In the genomic region with DNA sequence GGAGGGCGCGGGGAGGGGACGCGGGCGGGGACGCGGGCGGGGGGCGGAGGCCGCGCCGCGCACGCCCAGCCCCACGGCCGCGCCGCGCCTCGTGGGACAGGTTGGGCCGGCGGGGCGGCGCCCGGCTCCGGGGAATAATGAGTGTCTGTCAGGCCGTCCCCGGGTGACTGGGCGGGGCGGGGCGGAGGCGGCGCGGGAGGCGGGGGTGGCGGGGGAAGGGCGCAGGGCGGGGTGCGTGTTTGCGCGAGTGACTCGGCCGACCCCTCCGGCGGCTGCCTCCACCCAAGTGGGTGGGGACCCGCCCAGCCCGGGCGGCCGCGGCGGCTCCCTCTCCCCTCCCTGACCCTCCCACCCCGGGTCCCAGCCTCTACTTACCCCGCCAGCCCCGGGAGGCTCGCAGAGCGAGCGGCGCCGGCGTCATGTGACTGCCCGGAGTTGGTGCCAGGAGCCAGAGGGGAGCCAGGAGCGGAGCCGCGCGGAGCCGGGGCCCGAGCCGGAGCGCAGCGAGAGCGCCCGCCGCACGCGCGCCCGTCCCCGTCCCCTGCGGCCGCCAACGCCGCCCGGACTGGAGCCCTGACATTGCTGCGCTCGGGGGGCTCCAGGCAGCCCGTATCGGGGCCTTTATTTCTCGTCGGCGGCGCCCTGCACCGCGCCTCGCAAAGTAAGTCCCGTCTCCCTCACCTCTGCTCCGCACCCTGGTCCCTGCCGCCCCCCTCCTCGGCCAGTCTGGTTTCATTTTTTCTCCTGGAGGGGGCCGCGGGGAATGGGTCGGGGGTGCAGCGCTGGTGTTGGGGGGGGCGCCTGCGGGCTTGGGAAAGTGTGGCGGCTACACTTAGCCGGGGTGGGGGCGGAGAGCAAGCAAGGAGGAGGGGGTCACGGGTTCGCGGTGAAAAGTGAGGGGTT, we compare ENCODE assay signal across 1 cellular context.
TF ChIP-seq lines count a peak whose summit lies in the region.

TSS of gene KLF3 (plus strand) at position 399 of the 903 bp plus-strand sequence. CDS start 16,427 bp downstream, outside the sequence.

TF ChIP-seq in K562, 482 proteins besides CTCF, POLR2A, EP300 and RAD21 (continued from another document and continues in another):
- TF ChIP-seq NCOA2 (IDR thresholded peaks at IDR 0.05; ENCODE audit: partially characterized antibody in 2 of 2) (no peak), PHB2 (IDR thresholded peaks at IDR 0.05; ENCODE audit: low read depth) (no peak), USF1 (CRISPR knock-in tag; IDR thresholded peaks at IDR 0.05) (peak; percentile 75), FOXA1 (IDR thresholded peaks at IDR 0.05; ENCODE audit: borderline replicate concordance) (no peak), ARHGAP35 (IDR thresholded peaks at IDR 0.05; ENCODE audit: partially characterized antibody) (no peak), PPARD (CRISPR knock-in tag; IDR thresholded peaks at IDR 0.05) (no peak), ZNF655 (CRISPR knock-in tag; IDR thresholded peaks at IDR 0.05) (no peak), LEF1 (IDR thresholded peaks at IDR 0.05) (no peak), ZNF644 (tag; IDR thresholded peaks at IDR 0.05; ENCODE audit: low read depth) (peak; percentile 54; the same call in 1 of the 2 replicates), PHB (CRISPR knock-in tag; IDR thresholded peaks at IDR 0.05) (no peak), RUNX1 (IDR thresholded peaks at IDR 0.05; ENCODE audit: low read depth) (no peak), IRF1 (CRISPR knock-in tag; IDR thresholded peaks at IDR 0.05; ENCODE audit: borderline replicate concordance) (no peak), SETDB1 (IDR thresholded peaks at IDR 0.05; ENCODE audit: low read length) (no peak), CCNT2 (IDR thresholded peaks at IDR 0.05; ENCODE audit: borderline replicate concordance, extremely low read depth, insufficient read length, low read depth, low read length) (peak; percentile 86), ZBTB17 (CRISPR knock-in tag; IDR thresholded peaks at IDR 0.05) (0 out of 2 replicates have a peak, but pooled peaks have one; percentile 27), ZNF583 (CRISPR knock-in tag; IDR thresholded peaks at IDR 0.05) (no peak), BRF2 (IDR thresholded peaks at IDR 0.05; ENCODE audit: borderline replicate concordance, insufficient read depth, insufficient read length) (no peak), ZNF165 (CRISPR knock-in tag; IDR thresholded peaks at IDR 0.05; ENCODE audit: borderline replicate concordance) (no peak), BHLHE40 (IDR thresholded peaks at IDR 0.05; ENCODE audit: low read length) (peak; percentile 53; the same call in 1 of the 2 replicates), ZNF384 (IDR thresholded peaks at IDR 0.05; ENCODE audit: low read depth, low read length) (no peak), XRCC4 (IDR thresholded peaks at IDR 0.05; ENCODE audit: extremely low read depth, insufficient read depth, insufficient read length) (no peak), MYC (IDR thresholded peaks at IDR 0.05; ENCODE audit: low read depth, low read length) (no peak; the same call in 1 of the 2 replicates), MYC (CRISPR knock-in tag; IDR thresholded peaks at IDR 0.05; ENCODE audit: borderline replicate concordance, low read depth) (no peak), LARP7 (IDR thresholded peaks at IDR 0.05) (no peak), RAD51 (IDR thresholded peaks at IDR 0.05; ENCODE audit: borderline replicate concordance, low read depth) (peak; percentile 42; the same call in 1 of the 2 replicates), RBM17 (IDR thresholded peaks at IDR 0.05; ENCODE audit: borderline replicate concordance, low read depth, low read length) (no peak), RBM22 (IDR thresholded peaks at IDR 0.05; ENCODE audit: low read depth, low read length, poor library complexity, severe bottlenecking) (no peak), YY1 (IDR thresholded peaks at IDR 0.05; ENCODE audit: borderline replicate concordance in 1 of 3, control insufficient read depth in 1 of 3, extremely low read depth in 1 of 3, insufficient read depth in 3 of 3, insufficient read length in 1 of 3, insufficient replicate concordance in 2 of 3, low read depth in 1 of 3, low read length in 2 of 3) (peak in 1 of 3 experiments; percentile 11), ZNF324 (CRISPR knock-in tag; IDR thresholded peaks at IDR 0.05) (no peak), GATA2 (CRISPR knock-in tag; IDR thresholded peaks at IDR 0.05) (no peak), ZFP30 (CRISPR knock-in tag; IDR thresholded peaks at IDR 0.05; ENCODE audit: borderline replicate concordance) (no peak), POLR2G (IDR thresholded peaks at IDR 0.05; ENCODE audit: low read depth, low read length) (peak; percentile 86), HDAC8 (tag; IDR thresholded peaks at IDR 0.05) (no peak), MYNN (IDR thresholded peaks at IDR 0.05) (no peak), MYNN (CRISPR knock-in tag; IDR thresholded peaks at IDR 0.05) (no peak), NR1H2 (CRISPR knock-in tag; IDR thresholded peaks at IDR 0.05) (no peak), YBX1 (IDR thresholded peaks at IDR 0.05) (no peak), RBM39 (optimal IDR thresholded peaks at IDR 0.05; ENCODE audit: low read depth, low read length) (no peak), NRF1 (conservative IDR thresholded peaks at IDR 0.05 in 1 of 2, IDR thresholded peaks at IDR 0.05 in 1 of 2) (peak in 1 of 2 experiments; percentile 31; a peak in 2 of 4 replicates), CBFA2T3 (IDR thresholded peaks at IDR 0.05) (no peak), JUN (IDR thresholded peaks at IDR 0.05; ENCODE audit: borderline replicate concordance, low read depth, low read length) (no peak), JUN (CRISPR knock-in tag; IDR thresholded peaks at IDR 0.05; ENCODE audit: borderline replicate concordance) (no peak)
- TF ChIP-seq, protein P1, sequence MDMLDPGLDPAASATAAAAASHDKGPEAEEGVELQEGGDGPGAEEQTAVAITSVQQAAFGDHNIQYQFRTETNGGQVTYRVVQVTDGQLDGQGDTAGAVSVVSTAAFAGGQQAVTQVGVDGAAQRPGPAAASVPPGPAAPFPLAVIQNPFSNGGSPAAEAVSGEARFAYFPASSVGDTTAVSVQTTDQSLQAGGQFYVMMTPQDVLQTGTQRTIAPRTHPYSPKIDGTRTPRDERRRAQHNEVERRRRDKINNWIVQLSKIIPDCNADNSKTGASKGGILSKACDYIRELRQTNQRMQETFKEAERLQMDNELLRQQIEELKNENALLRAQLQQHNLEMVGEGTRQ (CRISPR knock-in tag; IDR thresholded peaks at IDR 0.05): peak; percentile 81
- TF ChIP-seq, protein P2, sequence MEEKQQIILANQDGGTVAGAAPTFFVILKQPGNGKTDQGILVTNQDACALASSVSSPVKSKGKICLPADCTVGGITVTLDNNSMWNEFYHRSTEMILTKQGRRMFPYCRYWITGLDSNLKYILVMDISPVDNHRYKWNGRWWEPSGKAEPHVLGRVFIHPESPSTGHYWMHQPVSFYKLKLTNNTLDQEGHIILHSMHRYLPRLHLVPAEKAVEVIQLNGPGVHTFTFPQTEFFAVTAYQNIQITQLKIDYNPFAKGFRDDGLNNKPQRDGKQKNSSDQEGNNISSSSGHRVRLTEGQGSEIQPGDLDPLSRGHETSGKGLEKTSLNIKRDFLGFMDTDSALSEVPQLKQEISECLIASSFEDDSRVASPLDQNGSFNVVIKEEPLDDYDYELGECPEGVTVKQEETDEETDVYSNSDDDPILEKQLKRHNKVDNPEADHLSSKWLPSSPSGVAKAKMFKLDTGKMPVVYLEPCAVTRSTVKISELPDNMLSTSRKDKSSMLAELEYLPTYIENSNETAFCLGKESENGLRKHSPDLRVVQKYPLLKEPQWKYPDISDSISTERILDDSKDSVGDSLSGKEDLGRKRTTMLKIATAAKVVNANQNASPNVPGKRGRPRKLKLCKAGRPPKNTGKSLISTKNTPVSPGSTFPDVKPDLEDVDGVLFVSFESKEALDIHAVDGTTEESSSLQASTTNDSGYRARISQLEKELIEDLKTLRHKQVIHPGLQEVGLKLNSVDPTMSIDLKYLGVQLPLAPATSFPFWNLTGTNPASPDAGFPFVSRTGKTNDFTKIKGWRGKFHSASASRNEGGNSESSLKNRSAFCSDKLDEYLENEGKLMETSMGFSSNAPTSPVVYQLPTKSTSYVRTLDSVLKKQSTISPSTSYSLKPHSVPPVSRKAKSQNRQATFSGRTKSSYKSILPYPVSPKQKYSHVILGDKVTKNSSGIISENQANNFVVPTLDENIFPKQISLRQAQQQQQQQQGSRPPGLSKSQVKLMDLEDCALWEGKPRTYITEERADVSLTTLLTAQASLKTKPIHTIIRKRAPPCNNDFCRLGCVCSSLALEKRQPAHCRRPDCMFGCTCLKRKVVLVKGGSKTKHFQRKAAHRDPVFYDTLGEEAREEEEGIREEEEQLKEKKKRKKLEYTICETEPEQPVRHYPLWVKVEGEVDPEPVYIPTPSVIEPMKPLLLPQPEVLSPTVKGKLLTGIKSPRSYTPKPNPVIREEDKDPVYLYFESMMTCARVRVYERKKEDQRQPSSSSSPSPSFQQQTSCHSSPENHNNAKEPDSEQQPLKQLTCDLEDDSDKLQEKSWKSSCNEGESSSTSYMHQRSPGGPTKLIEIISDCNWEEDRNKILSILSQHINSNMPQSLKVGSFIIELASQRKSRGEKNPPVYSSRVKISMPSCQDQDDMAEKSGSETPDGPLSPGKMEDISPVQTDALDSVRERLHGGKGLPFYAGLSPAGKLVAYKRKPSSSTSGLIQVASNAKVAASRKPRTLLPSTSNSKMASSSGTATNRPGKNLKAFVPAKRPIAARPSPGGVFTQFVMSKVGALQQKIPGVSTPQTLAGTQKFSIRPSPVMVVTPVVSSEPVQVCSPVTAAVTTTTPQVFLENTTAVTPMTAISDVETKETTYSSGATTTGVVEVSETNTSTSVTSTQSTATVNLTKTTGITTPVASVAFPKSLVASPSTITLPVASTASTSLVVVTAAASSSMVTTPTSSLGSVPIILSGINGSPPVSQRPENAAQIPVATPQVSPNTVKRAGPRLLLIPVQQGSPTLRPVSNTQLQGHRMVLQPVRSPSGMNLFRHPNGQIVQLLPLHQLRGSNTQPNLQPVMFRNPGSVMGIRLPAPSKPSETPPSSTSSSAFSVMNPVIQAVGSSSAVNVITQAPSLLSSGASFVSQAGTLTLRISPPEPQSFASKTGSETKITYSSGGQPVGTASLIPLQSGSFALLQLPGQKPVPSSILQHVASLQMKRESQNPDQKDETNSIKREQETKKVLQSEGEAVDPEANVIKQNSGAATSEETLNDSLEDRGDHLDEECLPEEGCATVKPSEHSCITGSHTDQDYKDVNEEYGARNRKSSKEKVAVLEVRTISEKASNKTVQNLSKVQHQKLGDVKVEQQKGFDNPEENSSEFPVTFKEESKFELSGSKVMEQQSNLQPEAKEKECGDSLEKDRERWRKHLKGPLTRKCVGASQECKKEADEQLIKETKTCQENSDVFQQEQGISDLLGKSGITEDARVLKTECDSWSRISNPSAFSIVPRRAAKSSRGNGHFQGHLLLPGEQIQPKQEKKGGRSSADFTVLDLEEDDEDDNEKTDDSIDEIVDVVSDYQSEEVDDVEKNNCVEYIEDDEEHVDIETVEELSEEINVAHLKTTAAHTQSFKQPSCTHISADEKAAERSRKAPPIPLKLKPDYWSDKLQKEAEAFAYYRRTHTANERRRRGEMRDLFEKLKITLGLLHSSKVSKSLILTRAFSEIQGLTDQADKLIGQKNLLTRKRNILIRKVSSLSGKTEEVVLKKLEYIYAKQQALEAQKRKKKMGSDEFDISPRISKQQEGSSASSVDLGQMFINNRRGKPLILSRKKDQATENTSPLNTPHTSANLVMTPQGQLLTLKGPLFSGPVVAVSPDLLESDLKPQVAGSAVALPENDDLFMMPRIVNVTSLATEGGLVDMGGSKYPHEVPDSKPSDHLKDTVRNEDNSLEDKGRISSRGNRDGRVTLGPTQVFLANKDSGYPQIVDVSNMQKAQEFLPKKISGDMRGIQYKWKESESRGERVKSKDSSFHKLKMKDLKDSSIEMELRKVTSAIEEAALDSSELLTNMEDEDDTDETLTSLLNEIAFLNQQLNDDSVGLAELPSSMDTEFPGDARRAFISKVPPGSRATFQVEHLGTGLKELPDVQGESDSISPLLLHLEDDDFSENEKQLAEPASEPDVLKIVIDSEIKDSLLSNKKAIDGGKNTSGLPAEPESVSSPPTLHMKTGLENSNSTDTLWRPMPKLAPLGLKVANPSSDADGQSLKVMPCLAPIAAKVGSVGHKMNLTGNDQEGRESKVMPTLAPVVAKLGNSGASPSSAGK (IDR thresholded peaks at IDR 0.05): no peak
- TF ChIP-seq, protein P3, sequence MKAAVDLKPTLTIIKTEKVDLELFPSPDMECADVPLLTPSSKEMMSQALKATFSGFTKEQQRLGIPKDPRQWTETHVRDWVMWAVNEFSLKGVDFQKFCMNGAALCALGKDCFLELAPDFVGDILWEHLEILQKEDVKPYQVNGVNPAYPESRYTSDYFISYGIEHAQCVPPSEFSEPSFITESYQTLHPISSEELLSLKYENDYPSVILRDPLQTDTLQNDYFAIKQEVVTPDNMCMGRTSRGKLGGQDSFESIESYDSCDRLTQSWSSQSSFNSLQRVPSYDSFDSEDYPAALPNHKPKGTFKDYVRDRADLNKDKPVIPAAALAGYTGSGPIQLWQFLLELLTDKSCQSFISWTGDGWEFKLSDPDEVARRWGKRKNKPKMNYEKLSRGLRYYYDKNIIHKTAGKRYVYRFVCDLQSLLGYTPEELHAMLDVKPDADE (conservative IDR thresholded peaks at IDR 0.05; ENCODE audit: control insufficient read depth, low read depth, low read length): 0 out of 2 replicates have a peak, but pooled peaks have one; percentile 33
